26 cellular contexts compared by ENCODE assay signal in the genomic region with DNA sequence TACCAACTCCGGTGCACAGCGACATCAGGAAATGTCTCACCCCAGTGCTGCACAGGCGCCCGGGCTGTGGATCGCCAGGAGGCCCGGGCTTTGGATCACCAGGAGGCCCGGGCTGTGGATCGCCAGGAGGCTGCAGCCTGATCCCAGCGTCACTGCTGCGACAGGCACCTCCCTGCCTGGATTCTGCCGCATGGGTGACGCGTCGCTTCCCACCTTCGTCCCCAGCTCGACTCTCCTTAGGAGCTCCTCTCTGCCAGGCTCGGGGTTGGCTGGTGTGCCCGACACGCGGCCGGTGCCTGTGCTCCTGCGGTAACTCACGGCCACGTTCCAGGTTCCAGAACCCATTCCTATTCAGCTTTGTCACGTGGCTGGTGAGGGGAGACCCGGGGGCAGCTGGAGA.
"Had no signal": no experiment of that assay in that cellular context is flagged by ENCODE, and none has a peak within 500 bp of the region (broad histone marks: within the 10 kb centered on the region; RNA-seq: fewer than 3 reads in every experiment).

No MANE protein-coding gene starts in this region.

- H3K4me1 Mint-ChIP-seq: mesothelial cell of epicardium, naive B cell, nephron had no signal

- H3K27ac Mint-ChIP-seq: mesothelial cell of epicardium; nephron; neural progenitor cell; progenitor cell of endocrine pancreas; stimulated activated effector memory CD8-positive, alpha-beta T cell treated with anti-CD3 and anti-CD28 coated beads, Interleukin-12 subunit alpha, Interleukin-12 subunit beta, amount 100 ng/mL, for 72 hours; stimulated activated naive CD8-positive, alpha-beta T cell treated with anti-CD3 and anti-CD28 coated beads, Interleukin-15, Interleukin-2, amounts not matched to agents 100 ng/mL and 50 ng/mL, for 24 hours; type B pancreatic cell had no signal

- H3K4me3 Mint-ChIP-seq: immature natural killer cell; mesothelial cell of epicardium; naive B cell; nephron; neural progenitor cell; stimulated activated effector memory CD8-positive, alpha-beta T cell treated with anti-CD3 and anti-CD28 coated beads, Interleukin-12 subunit alpha, Interleukin-12 subunit beta, amount 100 ng/mL, for 72 hours; stimulated activated naive CD8-positive, alpha-beta T cell treated with anti-CD3 and anti-CD28 coated beads, Interleukin-15, Interleukin-2, amounts not matched to agents 100 ng/mL and 50 ng/mL, for 24 hours; type B pancreatic cell had no signal

- H3K36me3 Mint-ChIP-seq: immature natural killer cell; mesothelial cell of epicardium; stimulated activated effector memory CD8-positive, alpha-beta T cell treated with anti-CD3 and anti-CD28 coated beads, Interleukin-12 subunit alpha, Interleukin-12 subunit beta, amount 100 ng/mL, for 72 hours; type B pancreatic cell had no signal

- DNase-seq: hypothalamus; immature natural killer cell; left ventricle myocardium inferior; mesendoderm; naive B cell; occipital lobe; right lobe of liver; stimulated activated CD4-positive, alpha-beta T cell treated with anti-CD3 and anti-CD28 coated beads, Interleukin-4, amount 100 ng/mL, for 24 hours; stimulated activated naive CD4-positive, alpha-beta T cell; tibial artery; uterus had no signal

- H3K27me3 ChIP-seq: right lobe of liver, uterus had no signal

- ATAC-seq: heart left ventricle; stimulated activated effector memory CD8-positive, alpha-beta T cell treated with anti-CD3 and anti-CD28 coated beads, Interleukin-12 subunit alpha, Interleukin-12 subunit beta, amount 100 ng/mL, for 72 hours had no signal

- H3K4me2 ChIP-seq: neural progenitor cell had no signal

- H3K4me3 ChIP-seq: heart left ventricle, left ventricle myocardium inferior, lung, neural progenitor cell, right atrium auricular region, right lobe of liver, skin epidermis, suprapubic skin, thoracic aorta, tibial artery, uterus had no signal

- H3K4me1 ChIP-seq: heart left ventricle, left ventricle myocardium inferior, neural progenitor cell, parathyroid adenoma, right atrium auricular region, right lobe of liver, suprapubic skin, tibial artery, uterus had no signal

- H3K9me3 ChIP-seq: heart left ventricle, left ventricle myocardium inferior, neutrophil, right atrium auricular region, right lobe of liver, suprapubic skin, thoracic aorta, tibial artery, uterus had no signal

- H3K36me3 ChIP-seq: heart left ventricle, left ventricle myocardium inferior, neural progenitor cell, neutrophil, right atrium auricular region, right lobe of liver, suprapubic skin, thoracic aorta, tibial artery, uterus had no signal

- H3K9ac ChIP-seq: neural progenitor cell, parathyroid adenoma had no signal

- H3K27ac ChIP-seq: heart left ventricle, left ventricle myocardium inferior, neural progenitor cell, neutrophil, parathyroid adenoma, right atrium auricular region, right lobe of liver, skin epidermis, suprapubic skin, thoracic aorta, tibial artery, uterus had no signal

- H3K9me3 Mint-ChIP-seq: mesothelial cell of epicardium; nephron; neural progenitor cell; stimulated activated naive CD8-positive, alpha-beta T cell treated with anti-CD3 and anti-CD28 coated beads, Interleukin-15, Interleukin-2, amounts not matched to agents 100 ng/mL and 50 ng/mL, for 24 hours; type B pancreatic cell had no signal

- H3K79me2 ChIP-seq: parathyroid adenoma had no signal

- H2AFZ ChIP-seq: neural progenitor cell, parathyroid adenoma had no signal
